Comparison of ENCODE assay signal across 2 cellular contexts in genomic region chrX:118179718-118180117, GRCh38.
TF ChIP-seq lines count a peak whose summit lies in the region.

No MANE protein-coding gene starts in this region.

TF ChIP-seq in K562, 482 proteins besides CTCF, POLR2A, EP300 and RAD21:
- TF ChIP-seq ZBTB34 (CRISPR knock-in tag; IDR thresholded peaks at IDR 0.05) = no peak
- TF ChIP-seq ZBTB17 (CRISPR knock-in tag; IDR thresholded peaks at IDR 0.05) = peak; percentile 83

TF ChIP-seq in endothelial cell of umbilical vein, 7 proteins besides CTCF, POLR2A, EP300 and RAD21:
- TF ChIP-seq GATA2 (IDR thresholded peaks at IDR 0.05; ENCODE audit: insufficient read depth, insufficient read length, low read depth, low read length) (no peak), MAX (IDR thresholded peaks at IDR 0.05; ENCODE audit: insufficient read depth, insufficient read length) (no peak), POLR2AphosphoS5 (IDR thresholded peaks at IDR 0.05; ENCODE audit: insufficient read depth, low read depth, low read length) (no peak), JUN (IDR thresholded peaks at IDR 0.05; ENCODE audit: borderline replicate concordance, insufficient read depth, insufficient read length, low read depth) (no peak), EZH2 (IDR thresholded peaks at IDR 0.05; ENCODE audit: borderline replicate concordance, low read depth, low read length, severe bottlenecking) (no peak), FOS (IDR thresholded peaks at IDR 0.05; ENCODE audit: borderline replicate concordance, insufficient read depth, low read length) (no peak), MYC (IDR thresholded peaks at IDR 0.05; ENCODE audit: low read depth, low read length) (no peak)
